In genomic region chr3:151905647-151906046, GRCh38 we compare ENCODE assay signal across 10 cellular contexts. TPM values are rescaled to one million over a fixed set of nuclear protein-coding genes. Genes with fewer than 3 reads are reported as not detected.
"Had no signal": no experiment of that assay in that cellular context is flagged by ENCODE, and none has a peak within 500 bp of the region (broad histone marks: within the 10 kb centered on the region; RNA-seq: fewer than 3 reads in every experiment).

No MANE protein-coding gene starts in this region.

- H3K27ac ChIP-seq: GM23248 had no signal

- H3K4me3 ChIP-seq: GM23248, GM23338, HAP-1 had no signal

- H2AFZ ChIP-seq: GM23248 had no signal

- H3K9me3 Mint-ChIP-seq: GM23338, H9, HFFc6 had no signal

- H3K4me1 ChIP-seq: HAP-1 had no signal

- H3K9me3 ChIP-seq: HAP-1 had no signal

- H3K36me3 ChIP-seq: HAP-1 had no signal

- ATAC-seq: GM23338, HCT116 had no signal

- H3K27ac Mint-ChIP-seq: GM23338, H9, HFFc6 had no signal

- H3K9ac ChIP-seq: GM23248 had no signal

- H3K4me2 ChIP-seq: GM23338 had no signal

- H3K4me3 Mint-ChIP-seq: GM23338, H9, HFFc6 had no signal

- DNase-seq: GM23248, GOT3, H7, H9, HCEC 1CT, HFFc6 had no signal

RNA-seq across cellular contexts. Expression of gene SUCNR1, which starts 32.2 kb away (rescaled TPM):
- total RNA-seq: GM23248, GM23338, H1, H7, H9, HFFc6 had no signal
